8 cellular contexts compared by ENCODE assay signal in the genomic region with DNA sequence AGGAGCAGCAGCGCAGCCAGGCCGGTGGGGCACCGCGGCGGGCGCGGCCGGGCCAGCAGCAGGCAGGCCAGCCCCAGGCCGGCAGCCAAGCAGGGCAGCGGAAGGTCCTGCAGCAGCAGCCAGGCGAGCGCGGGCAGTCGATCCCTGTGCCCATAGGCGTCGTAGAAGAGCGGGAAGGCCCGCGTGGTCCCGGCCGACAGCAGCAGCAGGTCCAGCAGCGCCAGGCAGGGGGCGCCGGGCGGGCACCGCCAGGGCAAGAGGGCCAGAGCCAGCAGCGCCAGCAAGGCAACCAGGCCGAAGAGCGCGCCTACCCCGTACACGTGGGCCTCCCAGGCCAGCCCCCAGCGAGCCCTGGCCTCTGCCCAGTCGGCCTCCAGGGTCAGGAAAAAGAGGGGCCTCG. TPM values are rescaled to one million over a fixed set of nuclear protein-coding genes. Genes with fewer than 3 reads are reported as not detected.
DNase-seq lines count a peak whose midpoint lies in the region; ATAC-seq, FAIRE-seq and TF ChIP-seq lines count a peak whose summit lies in the region.

No MANE protein-coding gene starts in this region.

- H3K79me2 ChIP-seq in HepG2 (ENCODE audit: insufficient read depth, low read length): no peaks in the 10 kb centered on the region

- ATAC-seq in HepG2: peak; percentile 77
- no peak for ATAC-seq in HG03520 (IDR thresholded peaks at IDR 0.05; ENCODE audit: unreplicated experiment)

- CTCF ChIA-PET in HepG2 (lab: Yijun Ruan, JAX; ENCODE audit: low intra/inter-chr PET ratio, low total read pairs): interaction anchor here (2.0 kb wide), 1 partner anchor 35 kb away, joined by 8 read pairs; no protein-coding TSS in a partner anchor

- H3K4me3 ChIP-seq in MG63 (no peak overlapping the region), choroid plexus epithelial cell (ENCODE audit: low read depth, low read length) (no peak overlapping the region), HepG2 (replicated peaks in 1 of 3; ENCODE audit: insufficient read depth in 1 of 3, low read depth in 2 of 3, low read length in 3 of 3) (no peak overlapping the region), testis (peak overlapping the region in 1 of 2 donors; percentile 31)

- TF ChIP-seq EP300 in HepG2 (IDR thresholded peaks at IDR 0.05; ENCODE audit: low read depth in 2 of 2, low read length in 2 of 2): no peak
- no peak for TF ChIP-seq EP300 in HepG2 (CRISPR knock-in tag; IDR thresholded peaks at IDR 0.05; ENCODE audit: borderline replicate concordance)

- TF ChIP-seq POLR2A in HepG2 (IDR thresholded peaks at IDR 0.05; ENCODE audit: insufficient read depth in 1 of 2, low read depth in 2 of 2, low read length in 2 of 2) (no peak), testis (IDR thresholded peaks at IDR 0.05) (no peak)

- POLR2A ChIA-PET in HepG2 (lab: Yijun Ruan, JAX): no interaction called here

- H3K27me3 ChIP-seq in MG63 (no peaks in the 10 kb centered on the region), HepG2 (ENCODE audit: control insufficient read depth in 1 of 2, insufficient read depth in 2 of 2, low read length in 2 of 2) (peaks cover 5 to 26% of the 10 kb centered on the region in 2 experiments; a peak in 4 of 5 replicates), testis (no peaks in the 10 kb centered on the region)

- BruUV-seq in HepG2 (replicated peaks; lab: Mats Ljungman, UMichigan): no TSS peak

- H3K9me3 ChIP-seq in MG63 (no peaks in the 10 kb centered on the region), HepG2 (ENCODE audit: low read length) (no peaks in the 10 kb centered on the region), testis (no peaks in the 10 kb centered on the region)

- no peaks in the 10 kb centered on the region for H3K4me1 ChIP-seq in HepG2 (ENCODE audit: insufficient read depth, low read length)
- H3K4me1 ChIP-seq in testis: no peaks in the 10 kb centered on the region

- H3K27ac ChIP-seq in HepG2 (ENCODE audit: extremely low read length, insufficient read depth, low read length) (no peak overlapping the region), testis (no peak overlapping the region)

- H3K36me3 ChIP-seq in MG63 (no peaks in the 10 kb centered on the region), HepG2 (replicated peaks in 1 of 2; ENCODE audit: control insufficient read depth in 1 of 2, insufficient read depth in 2 of 2, low read length in 2 of 2) (no peaks in the 10 kb centered on the region), testis (ENCODE audit: low read depth, missing control alignments) (no peaks in the 10 kb centered on the region)

- FAIRE-seq in HepG2 (lab: Jason Lieb, UNC) (no peak), GM19239 (lab: Jason Lieb, UNC) (no peak)

- no peak overlapping the region for H2AFZ ChIP-seq in HepG2 (ENCODE audit: low read length)

- H3K9ac ChIP-seq in HepG2 (ENCODE audit: insufficient read depth, low read depth, low read length): no peak overlapping the region

- WGBS in HepG2 (ENCODE audit: low lambda C conversion rate): no CpG with 5 or more reads among the region's 35 CpGs
- WGBS in testis, 2 donors: 8 to 13% methylated on average over 2 to 22 of the region's 35 CpGs

- DNase-seq in AG08396 (ENCODE audit: low spot score) (peak; percentile 73), MG63 (peak; percentile 38), choroid plexus epithelial cell (ENCODE audit: low read depth) (peak; percentile 41), HepG2 (ENCODE audit: low spot score) (peak; percentile 11), testis (peak; percentile 64), NCI-H2171 (lab: John Stamatoyannopoulos, UW) (no peak), GM19239 (ENCODE audit: insufficient read length, low spot score) (no peak)

- no peaks in the 10 kb centered on the region for H4K20me1 ChIP-seq in HepG2 (ENCODE audit: insufficient read depth, low read length)

- TF ChIP-seq RAD21 in HepG2 (CRISPR knock-in tag; IDR thresholded peaks at IDR 0.05): peak; percentile 47; the same call in 1 of the 2 replicates

- no peak overlapping the region for H3K4me2 ChIP-seq in HepG2 (ENCODE audit: low read depth, low read length)

- peak; percentile 41 for TF ChIP-seq CTCF in choroid plexus epithelial cell (conservative IDR thresholded peaks at IDR 0.05; ENCODE audit: low read depth, low read length)
- TF ChIP-seq CTCF in HepG2 (CRISPR knock-in tag; IDR thresholded peaks at IDR 0.05): peak; percentile 66
- TF ChIP-seq CTCF in testis (IDR thresholded peaks at IDR 0.05): peak in 2 of 3 experiments; percentile 32 to 44

- in situ Hi-C loops in HepG2 (cut with HindIII; ENCODE audit: extremely low pct_ligation_motif_present, low pct_unique_long_range_greater_than_20kb): no loop called here

- intact Hi-C loops in HepG2 (cut with micrococcal nuclease; ENCODE audit: unreplicated experiment) (no loop called here), testis (cut with DNase I; ENCODE audit: low total_unique reads) (no loop called here)

RNA-seq across cellular contexts. Expression of a gene that starts 8.4 kb away (rescaled TPM):
- total RNA-seq in MG63 (2014; rRNA removed; shearing (Covaris generic); ENCODE audit: low replicate concordance): 10.0 and 13.2 TPM in 2 replicates
- total RNA-seq in HepG2 (2016; rRNA removed; fragmentation: Illumina TruSeq; extraction: Trizol) (49.0 and 61.2 TPM in 2 replicates), testis (10 to 100 TPM; 54.5 to 58.3 TPM)
- 7.3 and 8.4 TPM in 2 replicates for total RNA-seq in HepG2 (2016; cell fraction: cytosol; rRNA removed; fragmentation: Illumina TruSeq; extraction: Trizol; ENCODE audit: low read depth)
- total RNA-seq in HepG2 (2016; cell fraction: insoluble cytoplasmic fraction; rRNA removed; fragmentation: Illumina TruSeq; extraction: Trizol): 50.4 and 59.7 TPM in 2 replicates
- total RNA-seq in HepG2 (2016; cell fraction: membrane; rRNA removed; fragmentation: Illumina TruSeq; extraction: Trizol): 6.4 and 9.5 TPM in 2 replicates
- 41.5 and 46.2 TPM in 2 replicates for total RNA-seq in HepG2 (2016; cell fraction: nucleus; rRNA removed; fragmentation: Illumina TruSeq; extraction: Trizol)
- polyA plus RNA-seq in HepG2 (2011; rRNA removed) (20.3 and 20.5 TPM in 2 replicates), testis (ENCODE audit: insufficient read depth, low read depth, low replicate concordance) (25.7 TPM)
- 10.7 and 11.3 TPM in 2 replicates for polyA plus RNA-seq in HepG2 (2011; cell fraction: cytosol; rRNA removed)
- polyA plus RNA-seq in HepG2 (2011; cell fraction: nucleus; rRNA removed): 43.8 and 49.7 TPM in 2 replicates
- 33.1 and 42.8 TPM in 2 replicates for polyA plus RNA-seq in HepG2 (2012)
- 1.6 and 1.9 TPM in 2 replicates for polyA plus RNA-seq in HepG2 (2016; cell fraction: cytosol; fragmentation: Illumina TruSeq; extraction: Trizol; ENCODE audit: low read depth)
- 54.9 and 57.4 TPM in 2 replicates for polyA plus RNA-seq in HepG2 (2016; cell fraction: insoluble cytoplasmic fraction; fragmentation: Illumina TruSeq; extraction: Trizol; ENCODE audit: low read depth)
- polyA plus RNA-seq in HepG2 (2016; cell fraction: membrane; fragmentation: Illumina TruSeq; extraction: Trizol; ENCODE audit: low read depth): 3.8 and 5.7 TPM in 2 replicates
- polyA plus RNA-seq in HepG2 (2016; cell fraction: nucleus; fragmentation: Illumina TruSeq; extraction: Trizol; ENCODE audit: insufficient read depth, low read depth): 82.8 and 85.5 TPM in 2 replicates
- 8.3 and 17.5 TPM in 2 replicates for polyA minus RNA-seq in HepG2 (2011; rRNA and poly(A)+ RNA removed; ENCODE audit: low replicate concordance)
- 9.8 and 11.3 TPM in 2 replicates for polyA minus RNA-seq in HepG2 (2011; cell fraction: cytosol; rRNA and poly(A)+ RNA removed)
- 21.2 and 29.0 TPM in 2 replicates for polyA minus RNA-seq in HepG2 (2011; cell fraction: nucleus; rRNA and poly(A)+ RNA removed)

RNA-seq across cellular contexts. Expression of a gene that starts 9.4 kb away (rescaled TPM):
- total RNA-seq in MG63 (2014; rRNA removed; shearing (Covaris generic); ENCODE audit: low replicate concordance): not detected in 2 replicates
- total RNA-seq in HepG2 (2016; rRNA removed; fragmentation: Illumina TruSeq; extraction: Trizol) (not detected in 2 replicates), testis (1 to 10 TPM in 1 of 2 donors, under 1 TPM in 1; 0.16 to 1.1 TPM)
- not detected in 2 replicates for total RNA-seq in HepG2 (2016; cell fraction: cytosol; rRNA removed; fragmentation: Illumina TruSeq; extraction: Trizol; ENCODE audit: low read depth)
- not detected in 2 replicates for total RNA-seq in HepG2 (2016; cell fraction: insoluble cytoplasmic fraction; rRNA removed; fragmentation: Illumina TruSeq; extraction: Trizol)
- not detected in 2 replicates for total RNA-seq in HepG2 (2016; cell fraction: membrane; rRNA removed; fragmentation: Illumina TruSeq; extraction: Trizol)
- total RNA-seq in HepG2 (2016; cell fraction: nucleus; rRNA removed; fragmentation: Illumina TruSeq; extraction: Trizol): not detected in 2 replicates
- polyA plus RNA-seq in HepG2 (2011; rRNA removed) (not detected in 2 replicates), testis (ENCODE audit: insufficient read depth, low read depth, low replicate concordance) (1.1 TPM)
- polyA plus RNA-seq in HepG2 (2011; cell fraction: cytosol; rRNA removed): not detected in 2 replicates
- 0.06 TPM in 1 of 2 replicates, not detected in the other for polyA plus RNA-seq in HepG2 (2011; cell fraction: nucleus; rRNA removed)
- polyA plus RNA-seq in HepG2 (2012): 0.07 TPM in 1 of 2 replicates, not detected in the other
- polyA plus RNA-seq in HepG2 (2016; cell fraction: cytosol; fragmentation: Illumina TruSeq; extraction: Trizol; ENCODE audit: low read depth): not detected in 2 replicates
- not detected in 2 replicates for polyA plus RNA-seq in HepG2 (2016; cell fraction: insoluble cytoplasmic fraction; fragmentation: Illumina TruSeq; extraction: Trizol; ENCODE audit: low read depth)
- not detected in 2 replicates for polyA plus RNA-seq in HepG2 (2016; cell fraction: membrane; fragmentation: Illumina TruSeq; extraction: Trizol; ENCODE audit: low read depth)
- polyA plus RNA-seq in HepG2 (2016; cell fraction: nucleus; fragmentation: Illumina TruSeq; extraction: Trizol; ENCODE audit: insufficient read depth, low read depth): not detected in 2 replicates
- not detected in 2 replicates for polyA minus RNA-seq in HepG2 (2011; rRNA and poly(A)+ RNA removed; ENCODE audit: low replicate concordance)
- not detected in 2 replicates for polyA minus RNA-seq in HepG2 (2011; cell fraction: cytosol; rRNA and poly(A)+ RNA removed)
- polyA minus RNA-seq in HepG2 (2011; cell fraction: nucleus; rRNA and poly(A)+ RNA removed): not detected in 2 replicates

RNA-seq across cellular contexts. Expression of a gene that starts 57.6 kb away (rescaled TPM):
- 42.1 and 67.6 TPM in 2 replicates for total RNA-seq in MG63 (2014; rRNA removed; shearing (Covaris generic); ENCODE audit: low replicate concordance)
- 18.4 and 22.8 TPM in 2 replicates for total RNA-seq in HepG2 (2016; rRNA removed; fragmentation: Illumina TruSeq; extraction: Trizol)
- total RNA-seq in HepG2 (2016; cell fraction: cytosol; rRNA removed; fragmentation: Illumina TruSeq; extraction: Trizol; ENCODE audit: low read depth): 12.3 and 12.6 TPM in 2 replicates
- total RNA-seq in HepG2 (2016; cell fraction: insoluble cytoplasmic fraction; rRNA removed; fragmentation: Illumina TruSeq; extraction: Trizol): 15.4 and 23.8 TPM in 2 replicates
- total RNA-seq in HepG2 (2016; cell fraction: membrane; rRNA removed; fragmentation: Illumina TruSeq; extraction: Trizol): 28.1 and 28.2 TPM in 2 replicates
- total RNA-seq in HepG2 (2016; cell fraction: nucleus; rRNA removed; fragmentation: Illumina TruSeq; extraction: Trizol): 12.6 and 19.2 TPM in 2 replicates
- polyA plus RNA-seq in HepG2 (2011; rRNA removed): 34.0 and 49.9 TPM in 2 replicates
- 31.4 and 37.8 TPM in 2 replicates for polyA plus RNA-seq in HepG2 (2011; cell fraction: cytosol; rRNA removed)
- 92.2 and 93.4 TPM in 2 replicates for polyA plus RNA-seq in HepG2 (2011; cell fraction: nucleus; rRNA removed)
- polyA plus RNA-seq in HepG2 (2012): 25.0 and 27.5 TPM in 2 replicates
- 18.4 and 18.5 TPM in 2 replicates for polyA plus RNA-seq in HepG2 (2016; cell fraction: cytosol; fragmentation: Illumina TruSeq; extraction: Trizol; ENCODE audit: low read depth)
- 20.6 and 24.8 TPM in 2 replicates for polyA plus RNA-seq in HepG2 (2016; cell fraction: insoluble cytoplasmic fraction; fragmentation: Illumina TruSeq; extraction: Trizol; ENCODE audit: low read depth)
- 26.7 and 29.0 TPM in 2 replicates for polyA plus RNA-seq in HepG2 (2016; cell fraction: membrane; fragmentation: Illumina TruSeq; extraction: Trizol; ENCODE audit: low read depth)
- 29.2 and 34.5 TPM in 2 replicates for polyA plus RNA-seq in HepG2 (2016; cell fraction: nucleus; fragmentation: Illumina TruSeq; extraction: Trizol; ENCODE audit: insufficient read depth, low read depth)
- polyA minus RNA-seq in HepG2 (2011; rRNA and poly(A)+ RNA removed; ENCODE audit: low replicate concordance): 82.0 and 176 TPM in 2 replicates
- polyA minus RNA-seq in HepG2 (2011; cell fraction: cytosol; rRNA and poly(A)+ RNA removed): 19.3 and 30.8 TPM in 2 replicates
- polyA minus RNA-seq in HepG2 (2011; cell fraction: nucleus; rRNA and poly(A)+ RNA removed): 26.3 and 29.8 TPM in 2 replicates
- total RNA-seq in testis: 10 to 100 TPM; 48.3 to 64.5 TPM
- 32.3 TPM for polyA plus RNA-seq in testis (ENCODE audit: insufficient read depth, low read depth, low replicate concordance)

Comparison
In these comparisons a context has a peak if more than half of its experiments do, and no peak if none do; other contexts are left out.
1. DNase-seq: peak in AG08396 (single experiment), MG63 (single experiment), choroid plexus epithelial cell (single experiment), HepG2 (single experiment) and testis (single experiment); none in NCI-H2171 (single experiment) and GM19239 (single experiment).
2. Peak in every context shown above with its lines, with median percentiles within 50 percentile points of each other: CTCF ChIP-seq.